In the genomic region with DNA sequence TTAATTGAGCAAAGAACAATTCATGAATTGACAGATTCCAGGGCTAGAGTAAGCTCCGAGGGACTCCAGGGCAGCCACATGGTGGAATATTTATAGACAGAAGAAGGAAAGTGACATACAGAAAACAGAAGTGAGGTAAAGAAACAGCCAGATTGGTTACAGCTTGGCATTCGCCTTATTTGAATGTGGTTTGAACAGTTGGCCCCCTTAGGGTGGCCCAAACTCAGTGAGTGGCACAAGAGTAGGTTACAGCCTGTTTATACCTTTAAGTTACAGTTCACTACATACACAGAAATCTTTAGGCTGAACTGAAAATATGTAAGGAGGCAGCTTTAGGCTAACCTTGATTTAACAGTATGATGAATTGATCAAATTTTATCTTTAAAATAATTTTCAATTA, we compare ENCODE assay signal across 16 cellular contexts.
"Had no signal": no experiment of that assay in that cellular context is flagged by ENCODE, and none has a peak within 500 bp of the region (broad histone marks: within the 10 kb centered on the region; RNA-seq: fewer than 3 reads in every experiment).

No MANE protein-coding gene starts in this region.

- ATAC-seq: effector memory CD8-positive, alpha-beta T cell; gastrocnemius medialis; right cardiac atrium; stimulated activated effector memory CD8-positive, alpha-beta T cell treated with anti-CD3 and anti-CD28 coated beads, Interleukin-12 subunit alpha, Interleukin-12 subunit beta, amount 100 ng/mL, for 72 hours had no signal

- H3K27ac Mint-ChIP-seq: activated naive CD8-positive, alpha-beta T cell; activated T-cell treated with anti-CD3 and anti-CD28 coated beads, Interleukin-2, amount 50 U/mL, for 24 hours; dendritic cell treated with granulocyte-macrophage colony-stimulating factor and Interleukin-4, amounts not matched to agents 40 ng/mL and 50 ng/mL, for 4 days; effector memory CD8-positive, alpha-beta T cell; stimulated activated effector memory CD8-positive, alpha-beta T cell treated with anti-CD3 and anti-CD28 coated beads, Interleukin-12 subunit alpha, Interleukin-12 subunit beta, amount 100 ng/mL, for 72 hours had no signal

- DNase-seq: activated CD4-positive, alpha-beta T cell treated with anti-CD3 and anti-CD28 coated beads, Interleukin-2, amount 50 U/mL, for 1 hour; activated CD4-positive, CD25-positive, alpha-beta regulatory T cell; activated effector memory CD4-positive, alpha-beta T cell treated with Interleukin-2 at 50 U/mL for 16 hours; activated T-cell treated with anti-CD3 and anti-CD28 coated beads, Interleukin-2, amount 50 U/mL, for 24 hours; brain microvascular endothelial cell; cerebellar nuclear complex; effector memory CD8-positive, alpha-beta T cell; gastrocnemius medialis; kidney; left ventricle myocardium inferior; right cardiac atrium; transverse colon had no signal

- H3K27me3 Mint-ChIP-seq: effector memory CD8-positive, alpha-beta T cell; progenitor cell of endocrine pancreas had no signal

- H3K36me3 Mint-ChIP-seq: activated naive CD8-positive, alpha-beta T cell; stimulated activated effector memory CD8-positive, alpha-beta T cell treated with anti-CD3 and anti-CD28 coated beads, Interleukin-12 subunit alpha, Interleukin-12 subunit beta, amount 100 ng/mL, for 72 hours had no signal

- H3K9me3 Mint-ChIP-seq: activated T-cell treated with anti-CD3 and anti-CD28 coated beads, Interleukin-2, amount 50 U/mL, for 24 hours; dendritic cell treated with granulocyte-macrophage colony-stimulating factor and Interleukin-4, amounts not matched to agents 40 ng/mL and 50 ng/mL, for 4 days; effector memory CD8-positive, alpha-beta T cell; stimulated activated effector memory CD8-positive, alpha-beta T cell treated with anti-CD3 and anti-CD28 coated beads, Interleukin-12 subunit alpha, Interleukin-12 subunit beta, amount 100 ng/mL, for 72 hours had no signal

- H3K4me1 Mint-ChIP-seq: stimulated activated effector memory CD8-positive, alpha-beta T cell treated with anti-CD3 and anti-CD28 coated beads, Interleukin-12 subunit alpha, Interleukin-12 subunit beta, amount 100 ng/mL, for 72 hours had no signal

- H3K4me3 Mint-ChIP-seq: activated naive CD8-positive, alpha-beta T cell; activated T-cell treated with anti-CD3 and anti-CD28 coated beads, Interleukin-2, amount 50 U/mL, for 24 hours; dendritic cell treated with granulocyte-macrophage colony-stimulating factor and Interleukin-4, amounts not matched to agents 40 ng/mL and 50 ng/mL, for 4 days; effector memory CD8-positive, alpha-beta T cell; stimulated activated effector memory CD8-positive, alpha-beta T cell treated with anti-CD3 and anti-CD28 coated beads, Interleukin-12 subunit alpha, Interleukin-12 subunit beta, amount 100 ng/mL, for 72 hours had no signal
